8 cellular contexts compared by ENCODE assay signal in the genomic region with DNA sequence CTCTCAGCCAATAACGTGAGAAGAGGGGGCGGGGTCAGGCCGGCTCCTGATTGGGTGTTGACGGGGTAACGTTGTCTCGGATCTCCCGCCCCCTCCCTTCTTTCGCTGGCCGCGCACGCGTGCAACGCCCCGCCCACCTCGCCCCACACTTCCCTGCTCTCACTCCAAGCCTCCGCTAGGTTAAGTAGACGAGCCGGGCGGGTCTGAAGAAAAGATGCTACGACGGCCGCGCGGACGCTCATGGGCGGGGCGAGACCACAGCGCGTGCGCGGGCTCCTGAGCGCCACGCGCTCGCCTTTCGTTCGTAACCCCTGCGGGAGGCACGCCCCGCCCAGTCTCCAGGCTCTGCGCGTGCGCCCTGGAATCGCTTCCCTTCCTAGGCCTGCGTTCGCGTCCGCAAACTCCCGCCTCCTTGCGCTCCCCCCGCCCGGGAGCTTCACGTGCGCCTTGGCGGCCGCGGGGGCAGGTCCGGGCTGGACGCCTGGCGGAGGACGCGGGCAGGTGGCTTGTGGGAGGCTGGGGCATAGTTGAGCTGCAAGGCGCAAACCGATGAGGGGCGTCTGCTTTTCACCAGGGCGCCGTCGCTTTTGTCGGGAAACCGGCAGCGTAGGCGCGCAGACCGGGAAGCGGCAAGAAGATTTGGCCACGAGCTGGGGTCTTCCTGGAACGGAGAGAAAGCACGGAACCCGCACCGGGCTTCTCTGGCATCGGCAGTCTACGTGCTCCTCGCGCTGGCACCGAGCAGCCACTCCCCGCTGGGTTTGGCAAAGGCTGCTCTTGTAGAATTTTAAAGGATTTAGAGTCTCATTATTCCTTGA. TPM values are rescaled to one million over a fixed set of nuclear protein-coding genes. Genes with fewer than 3 reads are reported as not detected.
DNase-seq lines count a peak whose midpoint lies in the region; ATAC-seq and TF ChIP-seq lines count a peak whose summit lies in the region.

No MANE protein-coding gene starts in this region.

- peaks cover 5% of the 10 kb centered on the region for H3K4me1 ChIP-seq in thymus (ENCODE audit: control insufficient read depth, insufficient read depth, low read length)

- peak overlapping the region; percentile 93 for H3K27ac ChIP-seq in thymus (ENCODE audit: low read depth)

- intact Hi-C loops in head of caudate nucleus (cut with DNase I) = no loop called here

- no peaks in the 10 kb centered on the region for H3K27me3 ChIP-seq in thymus (ENCODE audit: control insufficient read depth, insufficient read depth)

- POLR2A ChIA-PET in activated naive CD8-positive, alpha-beta T cell treated with anti-CD3 and anti-CD28 coated beads, Interleukin-2, amount 10 ng/mL, durations not matched to agents 7 days and 5 days (lab: Charles Lee) = interaction anchor here (0.5 to 3.7 kb wide), 5 partner anchors 227 to 808 kb away, joined by 3 to 23 read pairs (median 4); a partner anchor contains a TSS

- no peaks in the 10 kb centered on the region for H3K36me3 ChIP-seq in thymus (ENCODE audit: control insufficient read depth, insufficient read depth)

- peak overlapping the region; percentile 92 for H3K4me3 Mint-ChIP-seq in activated naive CD8-positive, alpha-beta T cell treated with anti-CD3 and anti-CD28 coated beads, Interleukin-2, amount 10 ng/mL, durations not matched to agents 7 days and 5 days
- H3K4me3 Mint-ChIP-seq in osteocyte (ENCODE audit: unreplicated experiment) = peak overlapping the region; percentile 89

- peaks cover 15% of the 10 kb centered on the region for H3K36me3 Mint-ChIP-seq in activated naive CD8-positive, alpha-beta T cell treated with anti-CD3 and anti-CD28 coated beads, Interleukin-2, amount 10 ng/mL, durations not matched to agents 7 days and 5 days
- peaks cover 6% of the 10 kb centered on the region for H3K36me3 Mint-ChIP-seq in osteocyte (ENCODE audit: unreplicated experiment)

- H3K9me3 Mint-ChIP-seq in activated naive CD8-positive, alpha-beta T cell treated with anti-CD3 and anti-CD28 coated beads, Interleukin-2, amount 10 ng/mL, durations not matched to agents 7 days and 5 days = no peaks in the 10 kb centered on the region
- no peaks in the 10 kb centered on the region for H3K9me3 Mint-ChIP-seq in osteocyte (ENCODE audit: unreplicated experiment)

- H3K27me3 Mint-ChIP-seq in activated naive CD8-positive, alpha-beta T cell treated with anti-CD3 and anti-CD28 coated beads, Interleukin-2, amount 10 ng/mL, durations not matched to agents 7 days and 5 days = no peaks in the 10 kb centered on the region
- H3K27me3 Mint-ChIP-seq in osteocyte (ENCODE audit: unreplicated experiment) = no peaks in the 10 kb centered on the region

- WGBS in thymus = under 1% methylated on average over 86 of the region's 86 CpGs

- TF ChIP-seq CTCF in GM12872 (IDR thresholded peaks at IDR 0.05; ENCODE audit: insufficient read depth, low read depth, low read length) (0 out of 3 replicates have a peak, but pooled peaks have one; percentile 5), osteocyte (IDR thresholded peaks at IDR 0.05) (peak; percentile 34)

- H3K27ac Mint-ChIP-seq in activated naive CD8-positive, alpha-beta T cell treated with anti-CD3 and anti-CD28 coated beads, Interleukin-2, amount 10 ng/mL, durations not matched to agents 7 days and 5 days = peak overlapping the region; percentile 92
- peak overlapping the region; percentile 90 for H3K27ac Mint-ChIP-seq in osteocyte (ENCODE audit: unreplicated experiment)

- ATAC-seq in HG02678 (IDR thresholded peaks at IDR 0.05; ENCODE audit: unreplicated experiment) = peak; percentile 79
- peak; percentile 89 for ATAC-seq in activated naive CD8-positive, alpha-beta T cell treated with anti-CD3 and anti-CD28 coated beads, Interleukin-2, amount 10 ng/mL, durations not matched to agents 7 days and 5 days (ENCODE audit: low read depth)

- peaks cover 28% of the 10 kb centered on the region for H3K4me1 Mint-ChIP-seq in activated naive CD8-positive, alpha-beta T cell treated with anti-CD3 and anti-CD28 coated beads, Interleukin-2, amount 10 ng/mL, durations not matched to agents 7 days and 5 days
- peaks cover 29% of the 10 kb centered on the region for H3K4me1 Mint-ChIP-seq in osteocyte (ENCODE audit: unreplicated experiment)

- peak overlapping the region; percentile 59 for H3K4me3 ChIP-seq in thymus (ENCODE audit: low read length)

- H3K9me3 ChIP-seq in thymus (ENCODE audit: control insufficient read depth) = no peaks in the 10 kb centered on the region

- DNase-seq in NCI-H1105 treated with DMSO at 0.1 percent for 48 hours (lab: John Stamatoyannopoulos, UW) (peak; percentile 98), SKM-1 treated with dmso at 0.1 percent for 144 hours (lab: John Stamatoyannopoulos, UW; ENCODE audit: unreplicated experiment) (peak; percentile 100), head of caudate nucleus (peak; percentile 97 to 99 (median 98)), osteocyte (ENCODE audit: extremely low spot score, unreplicated experiment) (peak; percentile 100)
- DNase-seq in activated naive CD8-positive, alpha-beta T cell treated with anti-CD3 and anti-CD28 coated beads, Interleukin-2, amount 10 ng/mL, durations not matched to agents 7 days and 5 days = peak; percentile 98

RNA-seq across cellular contexts. Expression of a gene that starts 0.5 kb away (rescaled TPM):
- total RNA-seq in activated naive CD8-positive, alpha-beta T cell treated with anti-CD3 and anti-CD28 coated beads, Interleukin-2, amount 10 ng/mL, durations not matched to agents 7 days and 5 days = 10 to 100 TPM; 44.5 to 47.1 TPM
- total RNA-seq in osteocyte = 79.2 and 88.9 TPM in 2 replicates
- 34.1 TPM for polyA plus RNA-seq in thymus

Comparison
In these comparisons a context has a peak if more than half of its experiments do, and no peak if none do; other contexts are left out.
1. Peak in every context shown above with its lines: DNase-seq, ATAC-seq, H3K4me3 ChIP-seq and H3K27ac ChIP-seq.